8 cellular contexts compared by ENCODE assay signal in genomic region chr12:57518920-57519757, GRCh38. TPM values are rescaled to one million over a fixed set of nuclear protein-coding genes. Genes with fewer than 3 reads are reported as not detected.
DNase-seq lines count a peak whose midpoint lies in the region; ATAC-seq, FAIRE-seq and TF ChIP-seq lines count a peak whose summit lies in the region.

No MANE protein-coding gene starts in this region.

- peak overlapping the region; percentile 94 for H3K4me3 Mint-ChIP-seq in activated CD4-positive, alpha-beta memory T cell treated with anti-CD3 and anti-CD28 coated beads for 36 hours

- TF ChIP-seq CTCF in A549 (IDR thresholded peaks at IDR 0.05) = no peak
- no peak for TF ChIP-seq CTCF in HCT116 (IDR thresholded peaks at IDR 0.05 in 2 of 3, conservative IDR thresholded peaks at IDR 0.05 in 1 of 3; ENCODE audit: borderline replicate concordance in 1 of 3, insufficient read depth in 1 of 3, low read depth in 2 of 3, low read length in 2 of 3)
- TF ChIP-seq CTCF in foreskin fibroblast (IDR thresholded peaks at IDR 0.05; ENCODE audit: low read depth, low read length) = no peak

- peaks cover 49% of the 10 kb centered on the region for H3K4me1 Mint-ChIP-seq in activated CD4-positive, alpha-beta memory T cell treated with anti-CD3 and anti-CD28 coated beads for 36 hours (ENCODE audit: low read depth)

- 31% methylated on average over 7 of the region's 7 CpGs for WGBS in A549 (ENCODE audit: missing lambda C conversion rate)

- H3K4me2 ChIP-seq in A549 = peak overlapping the region; percentile 91
- H3K4me2 ChIP-seq in HCT116 (ENCODE audit: low read length) = peak overlapping the region; percentile 94

- peaks cover 50% of the 10 kb centered on the region for H3K4me1 ChIP-seq in A549
- H3K4me1 ChIP-seq in HCT116 (ENCODE audit: control insufficient read depth in 1 of 2, insufficient read depth in 2 of 2, low read length in 2 of 2) = peaks cover 21 to 49% of the 10 kb centered on the region in 2 experiments

- peak overlapping the region; percentile 100 for H3K27ac Mint-ChIP-seq in activated CD4-positive, alpha-beta memory T cell treated with anti-CD3 and anti-CD28 coated beads for 36 hours

- no peaks in the 10 kb centered on the region for H3K27me3 Mint-ChIP-seq in activated CD4-positive, alpha-beta memory T cell treated with anti-CD3 and anti-CD28 coated beads for 36 hours

- H3K36me3 ChIP-seq in HCT116 (ENCODE audit: control insufficient read depth in 1 of 2, insufficient read depth in 2 of 2, low read length in 2 of 2) = peaks cover 32 to 41% of the 10 kb centered on the region in 2 experiments

- no peaks in the 10 kb centered on the region for H3K27me3 ChIP-seq in HCT116 (ENCODE audit: insufficient read depth, low read length)

- no peaks in the 10 kb centered on the region for H3K9me2 ChIP-seq in HCT116 (ENCODE audit: insufficient read depth)

- no TSS peak for BruUV-seq in HCT116 (replicated peaks; lab: Mats Ljungman, UMichigan)

- POLR2A ChIA-PET in A549 (lab: Yijun Ruan, JAX) = interaction anchor here (0.8 to 1.7 kb wide), 2 partner anchors 8 to 60 kb away, joined by 5 read pairs; partner anchors contain the start of gene GLI1
- POLR2A ChIA-PET in HCT116 (lab: Charles Lee) = interaction anchor here (1.4 to 2.0 kb wide), 3 partner anchors 7 to 39 kb away, joined by 3 to 7 read pairs (median 4); partner anchors contain the start of gene DCTN2
- POLR2A ChIA-PET in activated CD4-positive, alpha-beta memory T cell treated with anti-CD3 and anti-CD28 coated beads for 36 hours (lab: Charles Lee) = interaction anchor here (0.5 to 2.1 kb wide), 5 partner anchors 17 to 40 kb away, joined by 3 to 10 read pairs (median 5); partner anchors contain the start of gene ARHGAP9

- TF ChIP-seq POLR2A in A549 (IDR thresholded peaks at IDR 0.05; ENCODE audit: low read length) = no peak
- no peak for TF ChIP-seq POLR2A in HCT116 (IDR thresholded peaks at IDR 0.05; ENCODE audit: borderline replicate concordance, extremely low read depth, insufficient read depth, insufficient read length)

- peak overlapping the region; percentile 95 to 98 for H3K27ac ChIP-seq in A549
- H3K27ac ChIP-seq in HCT116 (ENCODE audit: low read depth, low read length) = peak overlapping the region; percentile 79

- no peaks in the 10 kb centered on the region for H3K9me3 Mint-ChIP-seq in activated CD4-positive, alpha-beta memory T cell treated with anti-CD3 and anti-CD28 coated beads for 36 hours

- no peak overlapping the region for H2AFZ ChIP-seq in HCT116 (ENCODE audit: low read depth, low read length, poor library complexity, severe bottlenecking)

- H3K9me3 ChIP-seq in A549 = no peaks in the 10 kb centered on the region
- no peaks in the 10 kb centered on the region for H3K9me3 ChIP-seq in HCT116 (ENCODE audit: control insufficient read depth in 1 of 2, insufficient read depth in 1 of 2, low read depth in 1 of 2, low read length in 2 of 2)

- intact Hi-C loops in HCT116 (cut with micrococcal nuclease) = no loop called here
- intact Hi-C loops in activated CD4-positive, alpha-beta memory T cell treated with anti-CD3 and anti-CD28 coated beads for 36 hours (cut with micrococcal nuclease) = no loop called here

- TF ChIP-seq EP300 in A549 (IDR thresholded peaks at IDR 0.05) = no peak

- H3K9ac ChIP-seq in HCT116 (ENCODE audit: low read length) = peak overlapping the region; percentile 80

- DNase-seq in A549 (ENCODE audit: low read depth in 1 of 2, low spot score in 1 of 2) (peak; percentile 26 to 51), HCT116 (ENCODE audit: low read depth, low spot score) (no peak), foreskin fibroblast (peak in 1 of 2 donors; percentile 63), pons (ENCODE audit: low spot score) (peak; percentile 25), NCI-H1105 (lab: John Stamatoyannopoulos, UW) (no peak), Ammon's horn (ENCODE audit: low spot score) (no peak)
- DNase-seq in activated CD4-positive, alpha-beta memory T cell treated with anti-CD3 and anti-CD28 coated beads for 36 hours = peak; percentile 34

- ATAC-seq in A549 = peak in 1 of 2 experiments; percentile 11; a peak in 4 of 6 replicates
- no peak for ATAC-seq in HCT116
- no peak for ATAC-seq in GM21381 (IDR thresholded peaks at IDR 0.05; ENCODE audit: unreplicated experiment)

- TF ChIP-seq RAD21 in A549 (conservative IDR thresholded peaks at IDR 0.05 in 1 of 2, IDR thresholded peaks at IDR 0.05 in 1 of 2) (no peak), HCT116 (IDR thresholded peaks at IDR 0.05; ENCODE audit: low read depth) (no peak)

- H3K4me3 ChIP-seq in A549 (peak overlapping the region; percentile 85), HCT116 (replicated peaks in 1 of 2; ENCODE audit: low read depth in 1 of 2, low read length in 2 of 2) (peak overlapping the region; percentile 79 to 88), foreskin fibroblast (ENCODE audit: low read depth in 1 of 2, low read length in 2 of 2) (peak overlapping the region; percentile 86 to 100)

- CTCF ChIA-PET in A549 (lab: Yijun Ruan, JAX) (interaction anchor here (1.0 to 2.1 kb wide), 2 partner anchors 27 to 60 kb away, joined by 4 to 5 read pairs; partner anchors contain the start of gene DCTN2), HCT116 (lab: Charles Lee) (no interaction called here)
- CTCF ChIA-PET in activated CD4-positive, alpha-beta memory T cell treated with anti-CD3 and anti-CD28 coated beads for 36 hours (lab: Charles Lee) = no interaction called here

- H4K20me1 ChIP-seq in HCT116 (ENCODE audit: insufficient read depth) = peaks cover 7% of the 10 kb centered on the region; the same call in 1 of the 2 replicates

- no peak for FAIRE-seq in A549 (lab: Jason Lieb, UNC)

- peaks cover 56% of the 10 kb centered on the region for H3K79me2 ChIP-seq in HCT116 (ENCODE audit: insufficient read depth, low read length)

- RAD21 ChIA-PET in HCT116 (lab: Charles Lee; ENCODE audit: low non-redundant PET in 1 of 2, low total read pairs in 2 of 2, uncharacterized antibody in 2 of 2, unreplicated experiment in 2 of 2) = no interaction called here

- peaks cover 58% of the 10 kb centered on the region for H3K36me3 Mint-ChIP-seq in activated CD4-positive, alpha-beta memory T cell treated with anti-CD3 and anti-CD28 coated beads for 36 hours

TF ChIP-seq in A549, 52 proteins besides CTCF, POLR2A, EP300 and RAD21 (continues in another document):
- no peak for TF ChIP-seq SMC3 (IDR thresholded peaks at IDR 0.05)

TF ChIP-seq in HCT116, 20 proteins besides CTCF, POLR2A, EP300 and RAD21:
- TF ChIP-seq SRF (IDR thresholded peaks at IDR 0.05; ENCODE audit: low read depth) (no peak), EGR1 (IDR thresholded peaks at IDR 0.05; ENCODE audit: low read depth) (no peak), SIN3A (IDR thresholded peaks at IDR 0.05; ENCODE audit: low read depth) (no peak), EZH2 (IDR thresholded peaks at IDR 0.05) (no peak), JUND (IDR thresholded peaks at IDR 0.05) (no peak), ZFX (IDR thresholded peaks at IDR 0.05) (no peak)

RNA-seq across cellular contexts. Expression of gene DDIT3, which starts 1.2 kb away (rescaled TPM):
- 73.1 and 93.0 TPM in 2 replicates for polyA plus RNA-seq in A549 (2011; rRNA removed)
- 23.4 and 24.8 TPM in 2 replicates for polyA plus RNA-seq in A549 (2012; cell fraction: cytosol; rRNA removed)
- 27.5 and 41.9 TPM in 2 replicates for polyA plus RNA-seq in A549 (2012; cell fraction: nucleus; rRNA removed)
- polyA plus RNA-seq in A549 (2017; fragmentation: RNase III; extraction: RNeasy Plus Mini Kit Qiagen cat#74134 plus additional on column Dnase treatment) = 11.5 to 16.0 TPM (median 13.5 TPM) in 3 replicates
- polyA minus RNA-seq in A549 (2011; rRNA and poly(A)+ RNA removed) = 34.1 and 35.5 TPM in 2 replicates
- 84.7 TPM for total RNA-seq in HCT116 (2021; ENCODE audit: unreplicated experiment)
- polyA plus RNA-seq in HCT116 (2012) = 61.6 and 155 TPM in 2 replicates
- total RNA-seq in activated CD4-positive, alpha-beta memory T cell treated with anti-CD3 and anti-CD28 coated beads for 36 hours = 10 to 100 TPM; 24.1 to 25.2 TPM

RNA-seq across cellular contexts. Expression of gene MBD6, which starts 3.5 kb away (rescaled TPM):
- polyA plus RNA-seq in A549 (2011; rRNA removed) = 4.6 and 7.3 TPM in 2 replicates
- polyA plus RNA-seq in A549 (2012; cell fraction: cytosol; rRNA removed) = 6.5 and 10.2 TPM in 2 replicates
- polyA plus RNA-seq in A549 (2012; cell fraction: nucleus; rRNA removed) = 23.1 and 25.7 TPM in 2 replicates
- polyA plus RNA-seq in A549 (2017; fragmentation: RNase III; extraction: RNeasy Plus Mini Kit Qiagen cat#74134 plus additional on column Dnase treatment) = 18.7 to 25.3 TPM (median 24.2 TPM) in 3 replicates
- polyA minus RNA-seq in A549 (2011; rRNA and poly(A)+ RNA removed) = 10.5 and 16.5 TPM in 2 replicates
- total RNA-seq in HCT116 (2021; ENCODE audit: unreplicated experiment) = 70.1 TPM
- polyA plus RNA-seq in HCT116 (2012) = 31.0 and 33.2 TPM in 2 replicates
- 10 to 100 TPM; 43.5 to 48.2 TPM for total RNA-seq in activated CD4-positive, alpha-beta memory T cell treated with anti-CD3 and anti-CD28 coated beads for 36 hours

RNA-seq across cellular contexts. Expression of gene DCTN2, which starts 27.9 kb away (rescaled TPM):
- polyA plus RNA-seq in A549 (2011; rRNA removed) (140 and 169 TPM in 2 replicates), A549 (2017; fragmentation: RNase III; extraction: RNeasy Plus Mini Kit Qiagen cat#74134 plus additional on column Dnase treatment) (203 to 211 TPM (median 211 TPM) in 3 replicates)
- 83.3 and 106 TPM in 2 replicates for polyA plus RNA-seq in A549 (2012; cell fraction: cytosol; rRNA removed)
- 139 and 202 TPM in 2 replicates for polyA plus RNA-seq in A549 (2012; cell fraction: nucleus; rRNA removed)
- 155 and 160 TPM in 2 replicates for polyA minus RNA-seq in A549 (2011; rRNA and poly(A)+ RNA removed)
- 95.9 TPM for total RNA-seq in HCT116 (2021; ENCODE audit: unreplicated experiment)
- 89.2 and 125 TPM in 2 replicates for polyA plus RNA-seq in HCT116 (2012)
- 10 to 100 TPM; 81.0 to 85.2 TPM for total RNA-seq in activated CD4-positive, alpha-beta memory T cell treated with anti-CD3 and anti-CD28 coated beads for 36 hours

RNA-seq across cellular contexts. Expression of gene KIF5A, which starts 30.7 kb away (rescaled TPM):
- 0.89 and 0.90 TPM in 2 replicates for polyA plus RNA-seq in A549 (2011; rRNA removed)
- 0.23 and 0.24 TPM in 2 replicates for polyA plus RNA-seq in A549 (2012; cell fraction: cytosol; rRNA removed)
- 0.56 and 0.67 TPM in 2 replicates for polyA plus RNA-seq in A549 (2012; cell fraction: nucleus; rRNA removed)
- polyA plus RNA-seq in A549 (2017; fragmentation: RNase III; extraction: RNeasy Plus Mini Kit Qiagen cat#74134 plus additional on column Dnase treatment) = 0.45 to 0.61 TPM (median 0.55 TPM) in 3 replicates
- 0.58 and 0.63 TPM in 2 replicates for polyA minus RNA-seq in A549 (2011; rRNA and poly(A)+ RNA removed)
- total RNA-seq in HCT116 (2021; ENCODE audit: unreplicated experiment) = 5.2 TPM
- polyA plus RNA-seq in HCT116 (2012) = 2.7 and 3.5 TPM in 2 replicates
- total RNA-seq in activated CD4-positive, alpha-beta memory T cell treated with anti-CD3 and anti-CD28 coated beads for 36 hours = under 1 TPM; 0.90 to 0.99 TPM

RNA-seq across cellular contexts. Expression of gene MARS1, which starts 31.3 kb away (rescaled TPM):
- polyA plus RNA-seq in A549 (2011; rRNA removed) (372 and 406 TPM in 2 replicates), A549 (2017; fragmentation: RNase III; extraction: RNeasy Plus Mini Kit Qiagen cat#74134 plus additional on column Dnase treatment) (209 to 230 TPM (median 227 TPM) in 3 replicates)
- 236 and 247 TPM in 2 replicates for polyA plus RNA-seq in A549 (2012; cell fraction: cytosol; rRNA removed)
- 504 and 527 TPM in 2 replicates for polyA plus RNA-seq in A549 (2012; cell fraction: nucleus; rRNA removed)
- polyA minus RNA-seq in A549 (2011; rRNA and poly(A)+ RNA removed) = 428 and 497 TPM in 2 replicates
- 344 TPM for total RNA-seq in HCT116 (2021; ENCODE audit: unreplicated experiment)
- 228 and 235 TPM in 2 replicates for polyA plus RNA-seq in HCT116 (2012)
- 100 to 1,000 TPM; 354 to 364 TPM for total RNA-seq in activated CD4-positive, alpha-beta memory T cell treated with anti-CD3 and anti-CD28 coated beads for 36 hours

Comparison
In these comparisons a context has a peak if more than half of its experiments do, and no peak if none do; other contexts are left out.
1. DNase-seq: peak in A549 (2 of 2), activated CD4-positive, alpha-beta memory T cell treated with anti-CD3 and anti-CD28 coated beads for 36 hours (single experiment) and pons (single experiment); none in HCT116 (single experiment), NCI-H1105 (single experiment) and Ammon's horn (single experiment).
2. Peak in every context shown above with its lines, with median percentiles within 50 percentile points of each other: H3K4me3 ChIP-seq.